In the genomic region with DNA sequence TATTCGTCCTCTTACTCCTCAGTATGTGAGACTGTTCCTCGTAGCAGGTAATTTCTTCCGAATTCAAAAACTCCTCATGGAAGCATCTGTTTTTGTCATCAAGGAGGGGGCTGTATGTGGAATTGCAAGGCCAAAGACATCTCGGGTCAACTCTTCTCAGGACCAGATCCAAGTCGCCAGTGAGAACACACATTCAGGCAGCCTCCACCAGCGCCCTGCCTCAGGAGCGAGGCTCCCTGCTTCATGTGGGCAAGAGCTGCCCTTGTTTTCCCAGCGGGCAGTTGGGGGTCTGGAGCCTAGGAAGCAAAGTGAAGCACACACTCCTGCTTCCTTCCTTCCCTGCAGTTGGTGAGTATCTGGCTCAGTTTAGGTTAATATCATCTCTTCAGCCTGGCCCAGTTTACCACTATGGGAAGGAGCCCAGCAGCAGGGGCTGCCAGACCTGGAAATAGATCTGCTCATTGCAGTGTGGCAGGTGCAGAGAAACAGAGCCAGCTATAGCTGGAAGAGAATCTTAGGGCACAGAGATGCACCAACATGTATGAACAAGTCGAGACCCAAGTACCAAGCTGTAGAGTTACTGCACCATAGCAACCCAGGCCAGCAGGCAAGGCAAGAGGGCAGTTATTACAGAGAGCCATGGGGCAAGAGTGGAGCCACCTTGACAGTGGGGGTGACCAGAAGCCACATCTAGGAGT, we compare ENCODE assay signal across 13 cellular contexts. TPM values are rescaled to one million over a fixed set of nuclear protein-coding genes. Genes with fewer than 3 reads are reported as not detected.
DNase-seq lines count a peak whose midpoint lies in the region; FAIRE-seq and TF ChIP-seq lines count a peak whose summit lies in the region.
"Had no signal": no experiment of that assay in that cellular context is flagged by ENCODE, and none has a peak within 500 bp of the region (broad histone marks: within the 10 kb centered on the region; RNA-seq: fewer than 3 reads in every experiment).

No MANE protein-coding gene starts in this region.

- no peaks in the 10 kb centered on the region for H3K36me3 ChIP-seq in kidney (ENCODE audit: control insufficient read depth in 1 of 2, insufficient read depth in 2 of 2, low read length in 2 of 2)
- H3K36me3 ChIP-seq: SJSA1, thoracic aorta had no signal

- no peaks in the 10 kb centered on the region for H3K4me1 ChIP-seq in kidney (ENCODE audit: control insufficient read depth in 1 of 2, insufficient read depth in 1 of 2, low read depth in 1 of 2, low read length in 2 of 2)

- no peaks in the 10 kb centered on the region for H3K27me3 Mint-ChIP-seq in activated T-helper 2 cell treated with anti-CD3 and anti-CD28 coated beads, Interferon-gamma antibody, Interleukin-2, Interleukin-4, amounts not matched to agents 10 μg/mL and 5 μg/mL and 100 μg/mL, durations not matched to agents 14 hours and 24 hours and 36 hours (ENCODE audit: low read depth)

- H3K9me3 ChIP-seq in kidney (ENCODE audit: control insufficient read depth in 1 of 2, low read length in 2 of 2): no peaks in the 10 kb centered on the region
- H3K9me3 ChIP-seq: SJSA1, thoracic aorta had no signal

- peaks cover 20% of the 10 kb centered on the region for H3K36me3 Mint-ChIP-seq in activated T-helper 2 cell treated with anti-CD3 and anti-CD28 coated beads, Interferon-gamma antibody, Interleukin-2, Interleukin-4, amounts not matched to agents 10 μg/mL and 5 μg/mL and 100 μg/mL, durations not matched to agents 14 hours and 24 hours and 36 hours (ENCODE audit: low read depth)

- H3K4me3 Mint-ChIP-seq in activated T-helper 2 cell treated with anti-CD3 and anti-CD28 coated beads, Interferon-gamma antibody, Interleukin-2, Interleukin-4, amounts not matched to agents 10 μg/mL and 5 μg/mL and 100 μg/mL, durations not matched to agents 14 hours and 24 hours and 36 hours (ENCODE audit: low read depth): no peak overlapping the region

- FAIRE-seq in kidney (lab: Jason Lieb, UNC) (no peak), frontal cortex (lab: Jason Lieb, UNC) (no peak)

- H3K27ac ChIP-seq in kidney (ENCODE audit: low read depth in 2 of 2, low read length in 2 of 2): no peak overlapping the region
- H3K27ac ChIP-seq: SJSA1, thoracic aorta had no signal

- no peaks in the 10 kb centered on the region for H3K9me3 Mint-ChIP-seq in activated T-helper 2 cell treated with anti-CD3 and anti-CD28 coated beads, Interferon-gamma antibody, Interleukin-2, Interleukin-4, amounts not matched to agents 10 μg/mL and 5 μg/mL and 100 μg/mL, durations not matched to agents 14 hours and 24 hours and 36 hours

- H3K4me3 ChIP-seq in kidney (ENCODE audit: low read length in 2 of 2): no peak overlapping the region
- H3K4me3 ChIP-seq: coronary artery, SJSA1, thoracic aorta had no signal

- DNase-seq in DMS79 (lab: John Stamatoyannopoulos, UW): peak; percentile 79
- DNase-seq in NCI-H1105 treated with DMSO at 0.1 percent for 48 hours (lab: John Stamatoyannopoulos, UW): peak; percentile 87
- DNase-seq in activated T-helper 2 cell treated with anti-CD3 and anti-CD28 coated beads, Interferon-gamma antibody, Interleukin-2, Interleukin-4, amounts not matched to agents 10 μg/mL and 5 μg/mL and 100 μg/mL, durations not matched to agents 14 hours and 24 hours and 36 hours (ENCODE audit: low spot score): no peak
- peak; percentile 31 for DNase-seq in kidney
- no peak for DNase-seq in frontal cortex (ENCODE audit: low spot score in 2 of 2)
- DNase-seq in NOMO-1 treated with DMSO at 0.1 percent for 48 hours (lab: John Stamatoyannopoulos, UW; ENCODE audit: unreplicated experiment): no peak
- DNase-seq in head of caudate nucleus: no peak
- DNase-seq: activated gamma-delta T cell, islet precursor cell, NCI-H526 treated with DMSO at 0.1 percent for 48 hours had no signal

- H3K4me1 Mint-ChIP-seq in activated T-helper 2 cell treated with anti-CD3 and anti-CD28 coated beads, Interferon-gamma antibody, Interleukin-2, Interleukin-4, amounts not matched to agents 10 μg/mL and 5 μg/mL and 100 μg/mL, durations not matched to agents 14 hours and 24 hours and 36 hours (ENCODE audit: low read depth): peaks cover 32% of the 10 kb centered on the region

- intact Hi-C loops in activated T-helper 2 cell treated with anti-CD3 and anti-CD28 coated beads, Interferon-gamma antibody, Interleukin-2, Interleukin-4, amounts not matched to agents 10 μg/mL and 5 μg/mL and 100 μg/mL, durations not matched to agents 14 hours and 24 hours and 36 hours (cut with micrococcal nuclease): loop anchor here (5.0 kb wide), 1 partner anchor 93 kb away; a partner anchor contains a TSS
- intact Hi-C loops in kidney (cut with DNase I) (no loop called here), head of caudate nucleus (cut with DNase I) (no loop called here)

- no peak for TF ChIP-seq CTCF in kidney (IDR thresholded peaks at IDR 0.05; ENCODE audit: borderline replicate concordance, extremely low read depth, insufficient read depth)

- peak overlapping the region; percentile 63 for H3K27ac Mint-ChIP-seq in activated T-helper 2 cell treated with anti-CD3 and anti-CD28 coated beads, Interferon-gamma antibody, Interleukin-2, Interleukin-4, amounts not matched to agents 10 μg/mL and 5 μg/mL and 100 μg/mL, durations not matched to agents 14 hours and 24 hours and 36 hours

- no peak overlapping the region for H3K9ac ChIP-seq in kidney (ENCODE audit: low read length in 2 of 2)

RNA-seq across cellular contexts. Expression of a gene that starts 25.3 kb away (rescaled TPM):
- total RNA-seq in activated T-helper 2 cell treated with anti-CD3 and anti-CD28 coated beads, Interferon-gamma antibody, Interleukin-2, Interleukin-4, amounts not matched to agents 10 μg/mL and 5 μg/mL and 100 μg/mL, durations not matched to agents 14 hours and 24 hours and 36 hours: 29.0 and 30.4 TPM in 2 replicates
- total RNA-seq in kidney: 72.3 TPM
- polyA plus RNA-seq in kidney (ENCODE audit: insufficient read depth, low read depth, low replicate concordance): 37.4 TPM
- total RNA-seq in frontal cortex: 14.7 TPM

RNA-seq across cellular contexts. Expression of a gene that starts 25.5 kb away (rescaled TPM):
- 93.9 and 94.7 TPM in 2 replicates for total RNA-seq in activated T-helper 2 cell treated with anti-CD3 and anti-CD28 coated beads, Interferon-gamma antibody, Interleukin-2, Interleukin-4, amounts not matched to agents 10 μg/mL and 5 μg/mL and 100 μg/mL, durations not matched to agents 14 hours and 24 hours and 36 hours
- total RNA-seq in kidney: 63.0 TPM
- polyA plus RNA-seq in kidney (ENCODE audit: insufficient read depth, low read depth, low replicate concordance): 48.2 TPM
- 74.6 TPM for total RNA-seq in frontal cortex

RNA-seq across cellular contexts. Expression of a gene that starts 31.9 kb away (rescaled TPM):
- total RNA-seq in activated T-helper 2 cell treated with anti-CD3 and anti-CD28 coated beads, Interferon-gamma antibody, Interleukin-2, Interleukin-4, amounts not matched to agents 10 μg/mL and 5 μg/mL and 100 μg/mL, durations not matched to agents 14 hours and 24 hours and 36 hours: 201 and 206 TPM in 2 replicates
- total RNA-seq in kidney (112 TPM), frontal cortex (174 TPM)
- 96.6 TPM for polyA plus RNA-seq in kidney (ENCODE audit: insufficient read depth, low read depth, low replicate concordance)

Comparison
In these comparisons a context has a peak if more than half of its experiments do, and no peak if none do; other contexts are left out.
1. DNase-seq: peak in DMS79 (single experiment), NCI-H1105 treated with DMSO at 0.1 percent for 48 hours (single experiment) and kidney (single experiment); none in activated T-helper 2 cell treated with anti-CD3 and anti-CD28 coated beads, Interferon-gamma antibody, Interleukin-2, Interleukin-4, amounts not matched to agents 10 μg/mL and 5 μg/mL and 100 μg/mL, durations not matched to agents 14 hours and 24 hours and 36 hours (single experiment), frontal cortex (0 of 2), NOMO-1 treated with DMSO at 0.1 percent for 48 hours (single experiment) and head of caudate nucleus (0 of 42).